In genomic region chr18:8711736-8712135, GRCh38 we compare ENCODE assay signal across 18 cellular contexts. TPM values are rescaled to one million over a fixed set of nuclear protein-coding genes. Genes with fewer than 3 reads are reported as not detected.
"Had no signal": no experiment of that assay in that cellular context is flagged by ENCODE, and none has a peak within 500 bp of the region (broad histone marks: within the 10 kb centered on the region; RNA-seq: fewer than 3 reads in every experiment).

No MANE protein-coding gene starts in this region.

- H3K27ac Mint-ChIP-seq: activated CD8-positive, alpha-beta T cell treated with anti-CD3 and anti-CD28 coated beads, Interleukin-2, amount 10 ng/mL, durations not matched to agents 7 days and 5 days; activated naive CD4-positive, alpha-beta T cell treated with anti-CD3 and anti-CD28 coated beads, Interleukin-2, amount 10 ng/mL, durations not matched to agents 7 days and 5 days; naive thymus-derived CD8-positive, alpha-beta T cell; stimulated activated naive B cell treated with anti-CD40 and anti-IgM and Interleukin-4, amounts not matched to agents 10 μg/mL and 1 μg/mL and 100 μg/mL, for 72 hours; T-cell had no signal

- H3K4me3 Mint-ChIP-seq: activated CD8-positive, alpha-beta T cell treated with anti-CD3 and anti-CD28 coated beads, Interleukin-2, amount 10 ng/mL, durations not matched to agents 7 days and 5 days; activated naive CD4-positive, alpha-beta T cell treated with anti-CD3 and anti-CD28 coated beads, Interleukin-2, amount 10 ng/mL, durations not matched to agents 7 days and 5 days; naive thymus-derived CD8-positive, alpha-beta T cell; stimulated activated naive B cell treated with anti-CD40 and anti-IgM and Interleukin-4, amounts not matched to agents 10 μg/mL and 1 μg/mL and 100 μg/mL, for 72 hours; T-cell had no signal

- H3K36me3 Mint-ChIP-seq: activated naive CD4-positive, alpha-beta T cell treated with anti-CD3 and anti-CD28 coated beads, Interleukin-2, amount 10 ng/mL, durations not matched to agents 7 days and 5 days; T-cell had no signal

- H3K9me3 ChIP-seq: lower lobe of right lung, neutrophil, right lobe of liver, spleen, suprapubic skin, upper lobe of left lung had no signal

- DNase-seq: activated CD4-positive, alpha-beta T cell treated with anti-CD3 and anti-CD28 coated beads for 4 hours; activated CD8-positive, alpha-beta T cell treated with anti-CD3 and anti-CD28 coated beads, Interleukin-2, amount 10 ng/mL, durations not matched to agents 7 days and 5 days; activated naive CD4-positive, alpha-beta T cell treated with anti-CD3 and anti-CD28 coated beads, Interleukin-2, amount 10 ng/mL, durations not matched to agents 7 days and 5 days; central memory CD4-positive, alpha-beta T cell; left cardiac atrium; lower lobe of right lung; naive thymus-derived CD8-positive, alpha-beta T cell; posterior cingulate gyrus; right lobe of liver; spleen; stimulated activated CD4-positive, alpha-beta T cell treated with anti-CD3 and anti-CD28 coated beads, Interleukin-1b, Interleukin-23, amount 100 ng/mL, for 48 hours; stimulated activated naive B cell treated with anti-CD40 and anti-IgM and Interleukin-4, amounts not matched to agents 10 μg/mL and 1 μg/mL and 100 μg/mL, for 72 hours; T-cell; T1000; upper lobe of left lung had no signal

- H3K27ac ChIP-seq: lower lobe of right lung, neutrophil, right lobe of liver, spleen, suprapubic skin, upper lobe of left lung, VCaP had no signal

- ATAC-seq: activated CD8-positive, alpha-beta T cell treated with anti-CD3 and anti-CD28 coated beads, Interleukin-2, amount 10 ng/mL, durations not matched to agents 7 days and 5 days; left cardiac atrium; lower lobe of right lung; naive thymus-derived CD8-positive, alpha-beta T cell; right lobe of liver; stimulated activated naive B cell treated with anti-CD40 and anti-IgM and Interleukin-4, amounts not matched to agents 10 μg/mL and 1 μg/mL and 100 μg/mL, for 72 hours; T-cell had no signal

- H3K27me3 ChIP-seq: right lobe of liver, suprapubic skin had no signal

- H3K36me3 ChIP-seq: lower lobe of right lung, neutrophil, right lobe of liver, spleen, suprapubic skin, upper lobe of left lung had no signal

- H3K4me3 ChIP-seq: lower lobe of right lung, right lobe of liver, spleen, suprapubic skin, upper lobe of left lung had no signal

- H3K9me3 Mint-ChIP-seq: T-cell had no signal

RNA-seq across cellular contexts. Expression of gene MTCL1, which starts 6.4 kb away (rescaled TPM):
- polyA plus RNA-seq: naive thymus-derived CD8-positive, alpha-beta T cell had no signal
